Comparison of ENCODE assay signal across 11 cellular contexts in the genomic region with DNA sequence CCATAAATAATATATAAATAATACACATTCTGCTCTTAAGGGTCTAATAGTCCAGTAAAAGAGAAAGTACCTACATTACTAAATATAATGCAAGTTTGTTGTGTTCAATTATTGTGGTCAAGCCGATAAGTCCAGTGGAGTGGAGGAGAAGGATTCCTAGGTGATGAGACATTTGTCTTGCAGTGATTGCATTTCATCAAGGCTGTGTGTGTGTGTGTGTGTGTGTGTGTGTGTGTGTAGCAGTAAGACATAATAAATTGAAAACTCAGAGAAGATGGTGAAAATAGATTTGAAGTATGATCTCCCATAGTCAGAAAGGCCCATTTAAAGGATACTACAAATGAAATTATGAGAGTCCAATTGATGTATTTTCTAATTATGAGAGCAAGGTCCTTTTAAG.
A peak's percentile ranks its signal among the peaks of the same experiment; 100 is the strongest.
DNase-seq lines count a peak whose midpoint lies in the region; ATAC-seq and TF ChIP-seq lines count a peak whose summit lies in the region.
"Had no signal": no experiment of that assay in that cellular context is flagged by ENCODE, and none has a peak within 500 bp of the region (broad histone marks: within the 10 kb centered on the region; RNA-seq: fewer than 3 reads in every experiment).

No MANE protein-coding gene starts in this region.

- POLR2A ChIA-PET in BJ (lab: Charles Lee) (no interaction called here), PC-3 (lab: Charles Lee; ENCODE audit: unreplicated experiment) (no interaction called here)

- H4K8ac ChIP-seq in neuronal stem cell (ENCODE audit: low read depth, low read length), result no peak overlapping the region

- no peaks in the 10 kb centered on the region for H3K79me1 ChIP-seq in neuronal stem cell (ENCODE audit: low read depth, low read length)

- H3K4ac ChIP-seq in neuronal stem cell (ENCODE audit: low read length), result no peak overlapping the region

- H2AFZ ChIP-seq in PC-3 (ENCODE audit: low read length) (no peak overlapping the region), neuronal stem cell (ENCODE audit: low read length) (peak overlapping the region; percentile 88)

- no peaks in the 10 kb centered on the region for H3K36me3 ChIP-seq in BJ (ENCODE audit: control insufficient read depth, insufficient read depth, low read length)
- H3K36me3 ChIP-seq in PC-3 (ENCODE audit: low read depth, low read length), result no peaks in the 10 kb centered on the region
- H3K36me3 ChIP-seq in neuronal stem cell (replicated peaks in 1 of 2; ENCODE audit: control insufficient read depth in 2 of 2, insufficient read depth in 2 of 2, low read length in 2 of 2), result no peaks in the 10 kb centered on the region

- no peaks in the 10 kb centered on the region for H3K27me3 ChIP-seq in BJ (ENCODE audit: control insufficient read depth, insufficient read depth, low read length)
- no peaks in the 10 kb centered on the region for H3K27me3 ChIP-seq in PC-3 (ENCODE audit: low read length)
- H3K27me3 ChIP-seq in neuronal stem cell (ENCODE audit: control insufficient read depth in 3 of 3, insufficient read depth in 3 of 3, low read depth in 1 of 3, low read length in 3 of 3), result no peaks in the 10 kb centered on the region

- peak; percentile 63 for DNase-seq in BJ (ENCODE audit: low read depth)
- DNase-seq in PC-3, result peak; percentile 66
- DNase-seq in epithelial cell of esophagus (ENCODE audit: low read depth), result peak; percentile 79
- DNase-seq in neuronal stem cell (ENCODE audit: low spot score), result no peak
- DNase-seq in COLO668 (lab: John Stamatoyannopoulos, UW; ENCODE audit: unreplicated experiment), result no peak
- no peak for DNase-seq in SHP77 (lab: John Stamatoyannopoulos, UW)
- DNase-seq: activated CD4-positive, CD25-positive, alpha-beta regulatory T cell treated with anti-CD3 and anti-CD28 coated beads, Interleukin-2, amount 50 U/mL, for 72 hours; activated naive CD4-positive, alpha-beta T cell; MV-4-11 had no signal

- intact Hi-C loops in PC-3 (cut with micrococcal nuclease), result no loop called here

- BruUV-seq in PC-3 (replicated peaks; lab: Mats Ljungman, UMichigan), result no TSS peak

- H3K23ac ChIP-seq in neuronal stem cell (ENCODE audit: low read depth, low read length, poor library complexity), result no peak overlapping the region

- H3K4me3 ChIP-seq in BJ (ENCODE audit: low read depth, low read length) (no peak overlapping the region), PC-3 (ENCODE audit: low read length) (no peak overlapping the region), epithelial cell of esophagus (ENCODE audit: low read length) (no peak overlapping the region), neuronal stem cell (ENCODE audit: low read length in 2 of 2) (no peak overlapping the region)

- no peak overlapping the region for H3K14ac ChIP-seq in neuronal stem cell (ENCODE audit: low read length)

- no peaks in the 10 kb centered on the region for H3K79me2 ChIP-seq in PC-3 (ENCODE audit: low read length)

- TF ChIP-seq CTCF in BJ (IDR thresholded peaks at IDR 0.05; ENCODE audit: insufficient read depth, low read depth, low read length), result no peak
- no peak for TF ChIP-seq CTCF in PC-3 (conservative IDR thresholded peaks at IDR 0.05; ENCODE audit: low read depth, low read length)
- TF ChIP-seq CTCF in epithelial cell of esophagus (IDR thresholded peaks at IDR 0.05; ENCODE audit: insufficient read depth, low read depth, low read length, missing control alignments), result no peak

- no peak overlapping the region for H3K27ac ChIP-seq in PC-3 (ENCODE audit: low read length)
- H3K27ac ChIP-seq in neuronal stem cell (replicated peaks; ENCODE audit: low read length), result no peak overlapping the region

- no peaks in the 10 kb centered on the region for H3K9me2 ChIP-seq in PC-3 (replicated peaks; ENCODE audit: low read length)

- H3K9me3 ChIP-seq in PC-3 (ENCODE audit: low read length), result no peaks in the 10 kb centered on the region
- no peaks in the 10 kb centered on the region for H3K9me3 ChIP-seq in neuronal stem cell (replicated peaks in 1 of 2; ENCODE audit: control insufficient read depth in 2 of 2, insufficient read depth in 1 of 2, low read depth in 1 of 2, low read length in 2 of 2)

- no CpG with 5 or more reads among the region's 1 CpG for WGBS in neuronal stem cell (ENCODE audit: extremely low coverage in 2 of 2, insufficient read length in 2 of 2, insufficient replicate concordance in 1 of 2), 2 donors

- no peak overlapping the region for H4K91ac ChIP-seq in neuronal stem cell (ENCODE audit: low read depth, low read length, poor library complexity)

- no peak overlapping the region for H3K18ac ChIP-seq in neuronal stem cell (ENCODE audit: low read length)

- no peak overlapping the region for H2AK5ac ChIP-seq in neuronal stem cell (ENCODE audit: low read depth, low read length)

- H3K4me2 ChIP-seq in PC-3 (ENCODE audit: low read length), result peak overlapping the region; percentile 14; the same call in 1 of the 2 replicates
- no peak overlapping the region for H3K4me2 ChIP-seq in neuronal stem cell (ENCODE audit: insufficient read depth, low read length, poor library complexity, severe bottlenecking)

- no peak overlapping the region for H2BK15ac ChIP-seq in neuronal stem cell (ENCODE audit: low read length)

- H2BK5ac ChIP-seq in neuronal stem cell (ENCODE audit: low read length), result no peak overlapping the region

- H2BK12ac ChIP-seq in neuronal stem cell (ENCODE audit: low read length), result no peak overlapping the region

- H4K20me1 ChIP-seq in PC-3 (ENCODE audit: low read length), result no peaks in the 10 kb centered on the region

- ATAC-seq in PC-3 (peak; percentile 38; the same call in 1 of the 2 replicates), GM19035 (IDR thresholded peaks at IDR 0.05; ENCODE audit: unreplicated experiment) (no peak), HG03139 (IDR thresholded peaks at IDR 0.05; ENCODE audit: unreplicated experiment) (no peak)

- peaks cover 8% of the 10 kb centered on the region; the same call in 1 of the 2 replicates for H3K4me1 ChIP-seq in PC-3 (ENCODE audit: insufficient read depth, low read length)
- peaks cover 0 to 14% of the 10 kb centered on the region in 2 donors for H3K4me1 ChIP-seq in neuronal stem cell (ENCODE audit: control insufficient read depth in 2 of 2, insufficient read depth in 1 of 2, low read depth in 1 of 2, low read length in 2 of 2)

- H3F3A ChIP-seq in PC-3 (ENCODE audit: low read length, unreplicated experiment), result no peaks in the 10 kb centered on the region

- no peak overlapping the region for H2BK120ac ChIP-seq in neuronal stem cell (ENCODE audit: low read depth, low read length)

- no peak overlapping the region for H3K9ac ChIP-seq in PC-3 (ENCODE audit: low read length)
- H3K9ac ChIP-seq in neuronal stem cell (ENCODE audit: low read depth, low read length, poor library complexity), result no peak overlapping the region

- CTCF ChIA-PET in BJ (lab: Yijun Ruan, JAX), result no interaction called here
- CTCF ChIA-PET in PC-3 (lab: Charles Lee), result no interaction called here

Comparison
In these comparisons a context has a peak if more than half of its experiments do, and no peak if none do; other contexts are left out.
1. DNase-seq: peak in BJ (single experiment), PC-3 (single experiment) and epithelial cell of esophagus (single experiment); none in neuronal stem cell (single experiment), COLO668 (single experiment) and SHP77 (0 of 2).